ENCODE assay signal across 16 cellular contexts in the genomic region with DNA sequence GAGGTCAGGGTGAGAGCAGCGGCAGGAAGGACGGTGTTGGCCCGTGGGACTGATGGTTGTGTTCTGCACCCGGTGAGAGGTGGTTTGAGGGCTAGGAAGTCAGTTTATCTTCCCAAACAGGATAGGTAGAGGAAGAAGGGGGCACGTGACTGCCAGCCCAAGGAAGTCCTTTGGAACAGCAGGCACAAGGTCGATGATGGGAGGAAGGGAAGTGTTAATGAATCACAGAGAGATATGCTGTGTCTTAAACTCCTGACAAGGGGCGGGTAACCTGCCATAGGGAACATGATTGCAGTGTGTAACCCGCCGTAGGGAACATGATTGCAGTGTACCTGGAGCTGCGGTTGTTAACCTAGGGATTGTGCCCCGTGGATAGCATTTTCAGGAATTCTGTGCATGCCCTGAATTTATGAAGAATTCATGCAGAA.
"Had no signal": no experiment of that assay in that cellular context is flagged by ENCODE, and none has a peak within 500 bp of the region (broad histone marks: within the 10 kb centered on the region; RNA-seq: fewer than 3 reads in every experiment).

No MANE protein-coding gene starts in this region.

- H3K9me3 Mint-ChIP-seq: activated B cell treated with CpG ODN at 0.5 μM for 24 hours; activated CD4-positive, alpha-beta T cell treated with anti-CD3 and anti-CD28 coated beads, Interleukin-2, amount 10 ng/mL, durations not matched to agents 7 days and 5 days; activated naive CD8-positive, alpha-beta T cell treated with anti-CD3 and anti-CD28 coated beads, Interleukin-2, amount 50 U/mL, for 24 hours; activated T-helper 1 cell treated with anti-CD3 and anti-CD28 coated beads, Interleukin-12 subunit alpha, Interleukin-12 subunit beta, Interleukin-2, Interleukin-4 antibody, amounts not matched to agents 30 ng/mL and 10 ng/mL and 1 ng/mL, durations not matched to agents 14 hours and 24 hours and 36 hours; natural killer cell had no signal

- H3K27ac ChIP-seq: gastrocnemius medialis, heart right ventricle, right atrium auricular region, skin epidermis, stomach, testis had no signal

- H3K36me3 Mint-ChIP-seq: natural killer cell had no signal

- H3K4me1 ChIP-seq: gastrocnemius medialis, right atrium auricular region, stomach, testis had no signal

- H3K4me3 Mint-ChIP-seq: activated B cell treated with CpG ODN at 0.5 μM for 24 hours; activated CD4-positive, alpha-beta T cell treated with anti-CD3 and anti-CD28 coated beads, Interleukin-2, amount 10 ng/mL, durations not matched to agents 7 days and 5 days; activated naive CD8-positive, alpha-beta T cell treated with anti-CD3 and anti-CD28 coated beads, Interleukin-2, amount 50 U/mL, for 24 hours; activated T-helper 1 cell treated with anti-CD3 and anti-CD28 coated beads, Interleukin-12 subunit alpha, Interleukin-12 subunit beta, Interleukin-2, Interleukin-4 antibody, amounts not matched to agents 30 ng/mL and 10 ng/mL and 1 ng/mL, durations not matched to agents 14 hours and 24 hours and 36 hours; natural killer cell had no signal

- H3K4me3 ChIP-seq: gastrocnemius medialis, heart right ventricle, right atrium auricular region, skin epidermis, stomach, testis had no signal

- H3K4me1 Mint-ChIP-seq: activated B cell treated with CpG ODN at 0.5 μM for 24 hours had no signal

- H3K36me3 ChIP-seq: gastrocnemius medialis, heart right ventricle, right atrium auricular region, stomach had no signal

- ATAC-seq: activated naive CD8-positive, alpha-beta T cell treated with anti-CD3 and anti-CD28 coated beads, Interleukin-2, amount 50 U/mL, for 24 hours; gastrocnemius medialis; heart right ventricle; natural killer cell had no signal

- DNase-seq: activated B cell treated with CpG ODN at 0.5 μM for 24 hours; activated CD4-positive, alpha-beta T cell treated with anti-CD3 and anti-CD28 coated beads, Interleukin-2, amount 10 ng/mL, durations not matched to agents 7 days and 5 days; activated naive CD4-positive, alpha-beta T cell; activated naive CD8-positive, alpha-beta T cell treated with anti-CD3 and anti-CD28 coated beads, Interleukin-2, amount 50 U/mL, for 24 hours; gastrocnemius medialis; heart right ventricle; natural killer cell; occipital lobe; stimulated activated CD4-positive, alpha-beta T cell treated with anti-CD3 and anti-CD28 coated beads, Interleukin-4, amount 100 ng/mL, for 4 hours; stimulated activated CD8-positive, alpha-beta memory T cell treated with anti-CD3 and anti-CD28 coated beads, Interleukin-4, amount 100 ng/mL, for 48 hours; stomach; SW 1271; testis had no signal

- H3K9me3 ChIP-seq: gastrocnemius medialis, heart right ventricle, right atrium auricular region, stomach, testis had no signal

- H3K27ac Mint-ChIP-seq: activated B cell treated with CpG ODN at 0.5 μM for 24 hours; activated CD4-positive, alpha-beta T cell treated with anti-CD3 and anti-CD28 coated beads, Interleukin-2, amount 10 ng/mL, durations not matched to agents 7 days and 5 days; activated naive CD8-positive, alpha-beta T cell treated with anti-CD3 and anti-CD28 coated beads, Interleukin-2, amount 50 U/mL, for 24 hours; activated T-helper 1 cell treated with anti-CD3 and anti-CD28 coated beads, Interleukin-12 subunit alpha, Interleukin-12 subunit beta, Interleukin-2, Interleukin-4 antibody, amounts not matched to agents 30 ng/mL and 10 ng/mL and 1 ng/mL, durations not matched to agents 14 hours and 24 hours and 36 hours; natural killer cell had no signal

- H3K27me3 ChIP-seq: gastrocnemius medialis, right atrium auricular region, testis had no signal
